In the genomic region with DNA sequence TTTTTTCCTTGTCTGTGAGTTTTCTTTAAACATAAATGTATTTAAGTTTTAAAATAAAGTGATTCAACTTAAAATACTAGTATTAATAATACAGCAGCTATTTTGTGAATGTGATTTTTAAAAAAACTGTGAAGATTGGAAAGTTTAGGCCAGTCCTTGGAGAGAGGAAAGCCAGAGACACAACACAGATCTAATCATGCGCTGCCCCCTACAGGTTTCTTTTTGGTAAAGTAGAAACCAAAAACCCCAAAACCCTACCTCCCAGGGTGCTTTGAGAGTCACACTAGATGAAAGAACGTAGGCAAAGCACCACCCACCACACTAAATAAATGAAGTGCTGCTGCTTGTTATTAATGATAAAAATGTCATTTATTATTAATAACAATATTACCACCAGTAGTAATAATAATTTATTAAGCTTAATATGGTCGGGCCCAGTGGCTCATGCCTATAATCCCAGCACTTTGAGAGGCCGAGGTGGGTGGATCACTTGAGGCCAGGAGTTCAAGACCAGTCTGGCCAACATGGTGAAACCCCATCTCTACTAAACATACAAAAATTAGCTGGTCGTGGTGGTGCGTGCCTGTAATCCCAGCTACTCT, we compare ENCODE assay signal across 8 cellular contexts. TPM values are rescaled to one million over a fixed set of nuclear protein-coding genes. Genes with fewer than 3 reads are reported as not detected.
DNase-seq lines count a peak whose midpoint lies in the region; ATAC-seq and TF ChIP-seq lines count a peak whose summit lies in the region.

No MANE protein-coding gene starts in this region.

- TF ChIP-seq POLR2A in adrenal gland (IDR thresholded peaks at IDR 0.05) = no peak

- DNase-seq in ELR (ENCODE audit: low read depth) (peak; percentile 78), Kasumi-1 (lab: John Stamatoyannopoulos, UW) (peak; percentile 71 to 81), RWPE2 (ENCODE audit: low spot score) (no peak), adrenal gland (peak; percentile 56 to 79 (median 67)), hippocampal formation (lab: John Stamatoyannopoulos, UW) (peak; percentile 15 to 42)
- peak; percentile 27 for DNase-seq in stimulated activated CD4-positive, alpha-beta T cell treated with anti-CD3 and anti-CD28 coated beads, Interleukin-12 subunit alpha, Interleukin-12 subunit beta, amount 100 ng/mL, for 4 hours

- intact Hi-C loops in adrenal gland (cut with DNase I) = loop anchor here in 1 of 2 donors (5.0 kb wide), 1 partner anchor 234 kb away; no protein-coding TSS in a partner anchor

- H3K27me3 ChIP-seq in RWPE2 (ENCODE audit: insufficient read depth, poor library complexity, severe bottlenecking) = no peaks in the 10 kb centered on the region
- H3K27me3 ChIP-seq in adrenal gland = no peaks in the 10 kb centered on the region

- TF ChIP-seq CTCF in RWPE2 (IDR thresholded peaks at IDR 0.05; ENCODE audit: poor library complexity, severe bottlenecking) = peak; percentile 98
- peak; percentile 26 to 73 (median 69) for TF ChIP-seq CTCF in adrenal gland (IDR thresholded peaks at IDR 0.05)

- no peak overlapping the region for H3K27ac ChIP-seq in RWPE2 (ENCODE audit: poor library complexity, severe bottlenecking)
- peak overlapping the region in 1 of 5 donors; percentile 17 for H3K27ac ChIP-seq in adrenal gland

- H3K36me3 ChIP-seq in RWPE2 (ENCODE audit: low read depth) = peaks cover 31% of the 10 kb centered on the region
- H3K36me3 ChIP-seq in adrenal gland (replicated peaks in 1 of 2) = peaks cover 0 to 11% of the 10 kb centered on the region in 2 donors

- H3K9me3 ChIP-seq in RWPE2 (ENCODE audit: severe bottlenecking) (no peaks in the 10 kb centered on the region), adrenal gland (replicated peaks in 1 of 3) (no peaks in the 10 kb centered on the region)

- 57 to 68% (median 63%) methylated on average over 6 of the region's 6 CpGs for whole genome bisulfite sequencing in adrenal gland, 4 donors

- H3K4me3 ChIP-seq in RWPE2 (ENCODE audit: severe bottlenecking) (no peak overlapping the region), adrenal gland (no peak overlapping the region)

- H3K4me1 ChIP-seq in RWPE2 (ENCODE audit: insufficient read depth, poor library complexity, severe bottlenecking) = peaks cover 20% of the 10 kb centered on the region
- H3K4me1 ChIP-seq in adrenal gland (replicated peaks in 1 of 2) = peaks cover 0 to 13% of the 10 kb centered on the region in 2 donors

- ATAC-seq in RWPE2 (ENCODE audit: low read depth) (peak; percentile 62; the same call in 2 of the 3 replicates), GM18867 (IDR thresholded peaks at IDR 0.05; ENCODE audit: unreplicated experiment) (no peak), GM18873 (IDR thresholded peaks at IDR 0.05; ENCODE audit: low FRiP score, unreplicated experiment) (no peak)

RNA-seq across cellular contexts. Expression of a gene that starts 33.7 kb away (rescaled TPM):
- total RNA-seq in adrenal gland = 10 to 100 TPM; 12.4 to 23.3 (median 18.1) TPM
- 10 to 100 TPM; 15.5 to 19.1 (median 17.0) TPM for polyA plus RNA-seq in adrenal gland
